1 cellular context compared by ENCODE assay signal in genomic region chr3:122003596-122003995, GRCh38.
TF ChIP-seq lines count a peak whose summit lies in the region.

No MANE protein-coding gene starts in this region.

TF ChIP-seq in endothelial cell of umbilical vein, 7 proteins besides CTCF, POLR2A, EP300 and RAD21:
- TF ChIP-seq EZH2 (IDR thresholded peaks at IDR 0.05; ENCODE audit: borderline replicate concordance, low read depth, low read length, severe bottlenecking) (no peak), POLR2AphosphoS5 (IDR thresholded peaks at IDR 0.05; ENCODE audit: insufficient read depth, low read depth, low read length) (no peak)
